9 cellular contexts compared by ENCODE assay signal in genomic region chr2:70029814-70030409, GRCh38. TPM values are rescaled to one million over a fixed set of nuclear protein-coding genes. Genes with fewer than 3 reads are reported as not detected.
DNase-seq lines count a peak whose midpoint lies in the region; ATAC-seq, FAIRE-seq and TF ChIP-seq lines count a peak whose summit lies in the region.
"Had no signal": no experiment of that assay in that cellular context is flagged by ENCODE, and none has a peak within 500 bp of the region (broad histone marks: within the 10 kb centered on the region; RNA-seq: fewer than 3 reads in every experiment).

No MANE protein-coding gene starts in this region.

- H3K27me3 ChIP-seq in MM.1S (replicated peaks; ENCODE audit: insufficient read depth, low read length) = no peaks in the 10 kb centered on the region

- no peak for TF ChIP-seq POLR2A in A549 (IDR thresholded peaks at IDR 0.05; ENCODE audit: low read length)

- H3K79me2 ChIP-seq in MM.1S (ENCODE audit: low read length) = no peaks in the 10 kb centered on the region

- TF ChIP-seq CTCF in A549 (IDR thresholded peaks at IDR 0.05) = no peak
- no peak for TF ChIP-seq CTCF in MM.1S (IDR thresholded peaks at IDR 0.05; ENCODE audit: low read length)
- TF ChIP-seq CTCF in epithelial cell of proximal tubule (conservative IDR thresholded peaks at IDR 0.05; ENCODE audit: low read depth, low read length) = no peak

- H3K9me3 ChIP-seq in A549 = no peaks in the 10 kb centered on the region
- H3K9me3 ChIP-seq in MM.1S (replicated peaks; ENCODE audit: insufficient read depth, low read length) = no peaks in the 10 kb centered on the region

- H3K4me3 Mint-ChIP-seq in activated CD4-positive, alpha-beta memory T cell treated with anti-CD3 and anti-CD28 coated beads, Interleukin-2, amount 10 ng/mL, durations not matched to agents 7 days and 5 days = no peak overlapping the region
- H3K4me3 Mint-ChIP-seq: stimulated activated naive CD8-positive, alpha-beta T cell treated with anti-CD3 and anti-CD28 coated beads, Interleukin-15, Interleukin-2, amounts not matched to agents 100 ng/mL and 50 ng/mL, for 24 hours had no signal

- peak overlapping the region; percentile 23; the same call in 1 of the 2 replicates for H2AFZ ChIP-seq in MM.1S (ENCODE audit: low read length)

- no peaks in the 10 kb centered on the region for H3K27me3 Mint-ChIP-seq in activated CD4-positive, alpha-beta memory T cell treated with anti-CD3 and anti-CD28 coated beads, Interleukin-2, amount 10 ng/mL, durations not matched to agents 7 days and 5 days
- H3K27me3 Mint-ChIP-seq: stimulated activated naive CD8-positive, alpha-beta T cell treated with anti-CD3 and anti-CD28 coated beads, Interleukin-15, Interleukin-2, amounts not matched to agents 100 ng/mL and 50 ng/mL, for 24 hours had no signal

- H3K4me2 ChIP-seq in A549 (no peak overlapping the region), MM.1S (ENCODE audit: low read depth, low read length) (peak overlapping the region; percentile 38)

- no peaks in the 10 kb centered on the region for H3K36me3 ChIP-seq in MM.1S (replicated peaks; ENCODE audit: insufficient read depth, low read length)

- H3K4me1 Mint-ChIP-seq in activated CD4-positive, alpha-beta memory T cell treated with anti-CD3 and anti-CD28 coated beads, Interleukin-2, amount 10 ng/mL, durations not matched to agents 7 days and 5 days = peaks cover 18% of the 10 kb centered on the region

- H3K27ac ChIP-seq in A549 (no peak overlapping the region), MM.1S (ENCODE audit: low read length) (peak overlapping the region; percentile 19; the same call in 1 of the 2 replicates)

- DNase-seq in A549 (ENCODE audit: low read depth in 1 of 2, low spot score in 1 of 2) (no peak), MM.1S (peak; percentile 42), epithelial cell of proximal tubule (ENCODE audit: low read depth) (peak; percentile 92), middle frontal gyrus (ENCODE audit: extremely low spot score, low spot score) (peak; percentile 42), HT-29 (ENCODE audit: low spot score) (no peak), LoVo (ENCODE audit: low spot score) (no peak)
- no peak for DNase-seq in activated CD4-positive, alpha-beta memory T cell treated with anti-CD3 and anti-CD28 coated beads, Interleukin-2, amount 10 ng/mL, durations not matched to agents 7 days and 5 days

- ATAC-seq in A549 (peak; percentile 36 to 39; a peak in 4 of 6 replicates), HG02623 (IDR thresholded peaks at IDR 0.05; ENCODE audit: unreplicated experiment) (no peak)

- H3K27ac Mint-ChIP-seq in activated CD4-positive, alpha-beta memory T cell treated with anti-CD3 and anti-CD28 coated beads, Interleukin-2, amount 10 ng/mL, durations not matched to agents 7 days and 5 days = no peak overlapping the region
- H3K27ac Mint-ChIP-seq: stimulated activated naive CD8-positive, alpha-beta T cell treated with anti-CD3 and anti-CD28 coated beads, Interleukin-15, Interleukin-2, amounts not matched to agents 100 ng/mL and 50 ng/mL, for 24 hours had no signal

- H3K9me2 ChIP-seq in MM.1S (replicated peaks; ENCODE audit: insufficient read depth, low read length) = no peaks in the 10 kb centered on the region

- CTCF ChIA-PET in A549 (lab: Yijun Ruan, JAX) = interaction anchor here (0.9 to 1.5 kb wide), 2 partner anchors 9 to 41 kb away, joined by 3 to 5 read pairs; no protein-coding TSS in a partner anchor
- CTCF ChIA-PET in activated CD4-positive, alpha-beta memory T cell treated with anti-CD3 and anti-CD28 coated beads, Interleukin-2, amount 10 ng/mL, durations not matched to agents 7 days and 5 days (lab: Charles Lee) = interaction anchor here (1.1 kb wide), 1 partner anchor 33 kb away, joined by 4 read pairs; no protein-coding TSS in a partner anchor

- no peak for FAIRE-seq in A549 (lab: Jason Lieb, UNC)

- no peaks in the 10 kb centered on the region for H4K20me1 ChIP-seq in MM.1S (ENCODE audit: insufficient read depth, low read length)

- peaks cover 5% of the 10 kb centered on the region; the same call in 1 of the 2 replicates for H3F3A ChIP-seq in MM.1S (ENCODE audit: insufficient read depth, low read length)

- no peak for TF ChIP-seq RAD21 in A549 (conservative IDR thresholded peaks at IDR 0.05 in 1 of 2, IDR thresholded peaks at IDR 0.05 in 1 of 2)

- H3K4me1 ChIP-seq in A549 = peaks cover 4% of the 10 kb centered on the region; the same call in 2 of the 3 replicates
- H3K4me1 ChIP-seq in MM.1S (ENCODE audit: low read length) = peaks cover 10% of the 10 kb centered on the region

- peaks cover 16% of the 10 kb centered on the region for H3K36me3 Mint-ChIP-seq in activated CD4-positive, alpha-beta memory T cell treated with anti-CD3 and anti-CD28 coated beads, Interleukin-2, amount 10 ng/mL, durations not matched to agents 7 days and 5 days (ENCODE audit: low read depth)

- no peak for TF ChIP-seq EP300 in A549 (IDR thresholded peaks at IDR 0.05)

- no peak overlapping the region for H3K4me3 ChIP-seq in A549
- no peak overlapping the region for H3K4me3 ChIP-seq in MM.1S (ENCODE audit: low read length)
- peak overlapping the region; percentile 26 for H3K4me3 ChIP-seq in epithelial cell of proximal tubule (ENCODE audit: low read depth, low read length)

- 32% methylated on average over 3 of the region's 3 CpGs for WGBS in A549 (ENCODE audit: missing lambda C conversion rate)

- POLR2A ChIA-PET in A549 (lab: Yijun Ruan, JAX) = no interaction called here
- POLR2A ChIA-PET in activated CD4-positive, alpha-beta memory T cell treated with anti-CD3 and anti-CD28 coated beads, Interleukin-2, amount 10 ng/mL, durations not matched to agents 7 days and 5 days (lab: Charles Lee) = interaction anchor here (1.1 to 1.7 kb wide), 2 partner anchors 13 to 84 kb away, joined by 4 to 9 read pairs; no protein-coding TSS in a partner anchor

- H3K9ac ChIP-seq in MM.1S (ENCODE audit: low read length) = no peak overlapping the region

- H3K9me3 Mint-ChIP-seq in activated CD4-positive, alpha-beta memory T cell treated with anti-CD3 and anti-CD28 coated beads, Interleukin-2, amount 10 ng/mL, durations not matched to agents 7 days and 5 days = no peaks in the 10 kb centered on the region
- H3K9me3 Mint-ChIP-seq: stimulated activated naive CD8-positive, alpha-beta T cell treated with anti-CD3 and anti-CD28 coated beads, Interleukin-15, Interleukin-2, amounts not matched to agents 100 ng/mL and 50 ng/mL, for 24 hours had no signal

TF ChIP-seq in A549, 52 proteins besides CTCF, POLR2A, EP300 and RAD21:
- TF ChIP-seq, protein P1, sequence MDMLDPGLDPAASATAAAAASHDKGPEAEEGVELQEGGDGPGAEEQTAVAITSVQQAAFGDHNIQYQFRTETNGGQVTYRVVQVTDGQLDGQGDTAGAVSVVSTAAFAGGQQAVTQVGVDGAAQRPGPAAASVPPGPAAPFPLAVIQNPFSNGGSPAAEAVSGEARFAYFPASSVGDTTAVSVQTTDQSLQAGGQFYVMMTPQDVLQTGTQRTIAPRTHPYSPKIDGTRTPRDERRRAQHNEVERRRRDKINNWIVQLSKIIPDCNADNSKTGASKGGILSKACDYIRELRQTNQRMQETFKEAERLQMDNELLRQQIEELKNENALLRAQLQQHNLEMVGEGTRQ (IDR thresholded peaks at IDR 0.05) = no peak
- no peak for TF ChIP-seq NPAS2 (CRISPR knock-in tag; IDR thresholded peaks at IDR 0.05; ENCODE audit: borderline replicate concordance)
- no peak for TF ChIP-seq NFE2L2 (conservative IDR thresholded peaks at IDR 0.05; ENCODE audit: low read length)
- no peak for TF ChIP-seq SREBF2 (IDR thresholded peaks at IDR 0.05)
- TF ChIP-seq RFX5 (IDR thresholded peaks at IDR 0.05) = no peak
- TF ChIP-seq EHMT2 (IDR thresholded peaks at IDR 0.05; ENCODE audit: low read depth) = no peak
- no peak for TF ChIP-seq BHLHE40 (IDR thresholded peaks at IDR 0.05; ENCODE audit: low read depth, low read length)
- TF ChIP-seq MAZ (IDR thresholded peaks at IDR 0.05; ENCODE audit: borderline replicate concordance, low read depth, low read length) = no peak
- TF ChIP-seq MAFK (IDR thresholded peaks at IDR 0.05; ENCODE audit: partially characterized antibody) = no peak
- no peak for TF ChIP-seq HOXA7 (CRISPR knock-in tag; IDR thresholded peaks at IDR 0.05)
- TF ChIP-seq ZSCAN20 (CRISPR knock-in tag; IDR thresholded peaks at IDR 0.05) = no peak
- no peak for TF ChIP-seq ELK1 (IDR thresholded peaks at IDR 0.05; ENCODE audit: low read depth, low read length)
- no peak for TF ChIP-seq JUNB (IDR thresholded peaks at IDR 0.05)

RNA-seq across cellular contexts. Expression of gene PCBP1, which starts 57.4 kb away (rescaled TPM):
- 86.8 and 134 TPM in 2 replicates for polyA plus RNA-seq in A549 (2011; rRNA removed)
- polyA plus RNA-seq in A549 (2012; cell fraction: cytosol; rRNA removed) = 207 and 256 TPM in 2 replicates
- polyA plus RNA-seq in A549 (2012; cell fraction: nucleus; rRNA removed) = 280 and 285 TPM in 2 replicates
- polyA plus RNA-seq in A549 (2017; fragmentation: RNase III; extraction: RNeasy Plus Mini Kit Qiagen cat#74134 plus additional on column Dnase treatment) = 284 to 310 TPM (median 304 TPM) in 3 replicates
- 92.8 and 115 TPM in 2 replicates for polyA minus RNA-seq in A549 (2011; rRNA and poly(A)+ RNA removed)
- total RNA-seq in epithelial cell of proximal tubule = 73.6 and 100 TPM in 2 replicates
- total RNA-seq in HT-29 (2014; rRNA removed; shearing (Covaris generic)) = 47.6 and 52.6 TPM in 2 replicates
- total RNA-seq in activated CD4-positive, alpha-beta memory T cell treated with anti-CD3 and anti-CD28 coated beads, Interleukin-2, amount 10 ng/mL, durations not matched to agents 7 days and 5 days = 100 to 1,000 TPM; 475 to 483 TPM

Comparison
In these comparisons a context has a peak if more than half of its experiments do, and no peak if none do; other contexts are left out.
1. DNase-seq: peak in MM.1S (single experiment), epithelial cell of proximal tubule (single experiment) and middle frontal gyrus (single experiment); none in A549 (0 of 2), HT-29 (single experiment), LoVo (single experiment) and activated CD4-positive, alpha-beta memory T cell treated with anti-CD3 and anti-CD28 coated beads, Interleukin-2, amount 10 ng/mL, durations not matched to agents 7 days and 5 days (single experiment).